Comparison of ENCODE assay signal across 23 cellular contexts in genomic region chr2:112731479-112731878, GRCh38. TPM values are rescaled to one million over a fixed set of nuclear protein-coding genes. Genes with fewer than 3 reads are reported as not detected.
"Had no signal": no experiment of that assay in that cellular context is flagged by ENCODE, and none has a peak within 500 bp of the region (broad histone marks: within the 10 kb centered on the region; RNA-seq: fewer than 3 reads in every experiment).

No MANE protein-coding gene starts in this region.

- DNase-seq: KBM-7, MV-4-11, NCI-H1048, NCI-H1105, NCI-H1417, NCI-H1436 treated with DMSO at 0.1 percent for 48 hours, NCI-H1694, NCI-H187 treated with DMSO at 0.1 percent for 48 hours, NCI-H2029 treated with DMSO at 0.1 percent for 48 hours, NCI-H2171, NCI-H226, NCI-H446, NCI-H510A, NCI-H524 treated with DMSO at 0.1 percent for 48 hours, NCI-H774, SHP77 treated with DMSO at 0.1 percent for 48 hours had no signal

- H3K4me1 ChIP-seq: SJCRH30 had no signal

- ATAC-seq: HepG2, Right ventricle myocardium inferior, SK-N-SH treated with all-trans-retinoic acid at 6 μM for 48 hours had no signal

- H3K9me3 ChIP-seq: SJCRH30 had no signal

- H3K36me3 ChIP-seq: SJCRH30 had no signal

- H3K27ac ChIP-seq: SJCRH30 had no signal

- H3K4me3 ChIP-seq: SJCRH30 had no signal

RNA-seq across cellular contexts. Expression of gene NT5DC4, which starts 10.7 kb away (rescaled TPM):
- total RNA-seq: HT1080, LHCN-M2, MCF 10A, Right ventricle myocardium inferior, SJCRH30 had no signal

RNA-seq across cellular contexts. Expression of gene IL1A, which starts 52.8 kb away (rescaled TPM):
- total RNA-seq: HepG2, LHCN-M2, Right ventricle myocardium inferior, SJCRH30 had no signal
